ENCODE assay signal across 2 cellular contexts in the genomic region with DNA sequence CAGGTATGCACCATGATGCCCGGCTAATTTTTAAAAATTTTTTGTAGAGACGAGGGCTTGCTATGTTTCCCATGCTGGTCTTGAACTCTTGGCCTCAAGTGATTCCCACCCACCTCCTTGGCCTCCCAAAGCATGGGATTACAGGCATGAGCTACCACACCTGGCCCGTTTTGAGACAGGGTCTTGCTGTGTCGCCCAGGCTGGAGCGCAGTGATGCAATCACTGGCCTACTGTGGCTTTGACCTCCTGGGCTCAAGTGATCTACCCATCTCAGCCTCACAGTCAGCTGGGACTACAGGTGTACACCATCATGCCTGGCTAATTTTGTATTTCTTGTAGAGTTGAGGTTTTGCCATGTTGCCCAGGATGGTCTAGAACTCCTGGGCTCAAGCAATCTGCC.
A peak's percentile ranks its signal among the peaks of the same experiment; 100 is the strongest.
TF ChIP-seq lines count a peak whose summit lies in the region.

No MANE protein-coding gene starts in this region.

TF ChIP-seq in IMR-90, 13 proteins besides CTCF, POLR2A, EP300 and RAD21:
- no peak for TF ChIP-seq MAZ (IDR thresholded peaks at IDR 0.05; ENCODE audit: borderline replicate concordance, low read depth, low read length)
- TF ChIP-seq CEBPB (IDR thresholded peaks at IDR 0.05; ENCODE audit: low read depth, low read length), result 0 out of 2 replicates have a peak, but pooled peaks have one; percentile 19

TF ChIP-seq in K562, 482 proteins besides CTCF, POLR2A, EP300 and RAD21:
- TF ChIP-seq ZFPM2 (CRISPR knock-in tag; IDR thresholded peaks at IDR 0.05), result no peak
- no peak for TF ChIP-seq ZBTB7A (IDR thresholded peaks at IDR 0.05; ENCODE audit: borderline replicate concordance, control insufficient read depth, low read depth, low read length)
- no peak for TF ChIP-seq TAL1 (IDR thresholded peaks at IDR 0.05)
- TF ChIP-seq, protein P1, sequence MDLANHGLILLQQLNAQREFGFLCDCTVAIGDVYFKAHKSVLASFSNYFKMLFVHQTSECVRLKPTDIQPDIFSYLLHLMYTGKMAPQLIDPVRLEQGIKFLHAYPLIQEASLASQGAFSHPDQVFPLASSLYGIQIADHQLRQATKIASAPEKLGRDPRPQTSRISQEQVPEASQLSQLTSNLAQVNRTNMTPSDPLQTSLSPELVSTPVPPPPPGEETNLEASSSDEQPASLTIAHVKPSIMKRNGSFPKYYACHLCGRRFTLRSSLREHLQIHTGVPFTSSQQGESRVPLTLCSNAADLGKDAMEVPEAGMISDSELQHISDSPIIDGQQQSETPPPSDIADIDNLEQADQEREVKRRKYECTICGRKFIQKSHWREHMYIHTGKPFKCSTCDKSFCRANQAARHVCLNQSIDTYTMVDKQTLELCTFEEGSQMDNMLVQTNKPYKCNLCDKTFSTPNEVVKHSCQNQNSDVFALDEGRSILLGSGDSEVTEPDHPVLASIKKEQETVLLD (IDR thresholded peaks at IDR 0.05), result no peak
- TF ChIP-seq CEBPB (tag; IDR thresholded peaks at IDR 0.05), result peak; percentile 49; the same call in 1 of the 2 replicates
- TF ChIP-seq ZNF778 (CRISPR knock-in tag; IDR thresholded peaks at IDR 0.05), result no peak
- TF ChIP-seq, protein P2, sequence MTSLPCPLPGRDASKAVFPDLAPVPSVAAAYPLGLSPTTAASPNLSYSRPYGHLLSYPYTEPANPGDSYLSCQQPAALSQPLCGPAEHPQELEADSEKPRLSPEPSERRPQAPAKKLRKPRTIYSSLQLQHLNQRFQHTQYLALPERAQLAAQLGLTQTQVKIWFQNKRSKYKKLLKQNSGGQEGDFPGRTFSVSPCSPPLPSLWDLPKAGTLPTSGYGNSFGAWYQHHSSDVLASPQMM (CRISPR knock-in tag; IDR thresholded peaks at IDR 0.05), result no peak
- no peak for TF ChIP-seq TARDBP (IDR thresholded peaks at IDR 0.05)
- TF ChIP-seq CREBBP (IDR thresholded peaks at IDR 0.05; ENCODE audit: low read depth, low read length), result no peak
- TF ChIP-seq, protein P3, sequence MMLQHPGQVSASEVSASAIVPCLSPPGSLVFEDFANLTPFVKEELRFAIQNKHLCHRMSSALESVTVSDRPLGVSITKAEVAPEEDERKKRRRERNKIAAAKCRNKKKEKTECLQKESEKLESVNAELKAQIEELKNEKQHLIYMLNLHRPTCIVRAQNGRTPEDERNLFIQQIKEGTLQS (IDR thresholded peaks at IDR 0.05), result peak; percentile 36
- TF ChIP-seq, protein P3 (CRISPR knock-in tag; conservative IDR thresholded peaks at IDR 0.05), result no peak
- no peak for TF ChIP-seq SAFB (IDR thresholded peaks at IDR 0.05; ENCODE audit: borderline replicate concordance, low read depth, low read length)
- TF ChIP-seq ZNF830 (CRISPR knock-in tag; IDR thresholded peaks at IDR 0.05), result no peak
- TF ChIP-seq TEAD2 (tag; IDR thresholded peaks at IDR 0.05), result no peak
- no peak for TF ChIP-seq MTF1 (CRISPR knock-in tag; IDR thresholded peaks at IDR 0.05; ENCODE audit: borderline replicate concordance)
- no peak for TF ChIP-seq SPI1 (IDR thresholded peaks at IDR 0.05; ENCODE audit: borderline replicate concordance, low read depth, low read length)
- TF ChIP-seq, protein P4, sequence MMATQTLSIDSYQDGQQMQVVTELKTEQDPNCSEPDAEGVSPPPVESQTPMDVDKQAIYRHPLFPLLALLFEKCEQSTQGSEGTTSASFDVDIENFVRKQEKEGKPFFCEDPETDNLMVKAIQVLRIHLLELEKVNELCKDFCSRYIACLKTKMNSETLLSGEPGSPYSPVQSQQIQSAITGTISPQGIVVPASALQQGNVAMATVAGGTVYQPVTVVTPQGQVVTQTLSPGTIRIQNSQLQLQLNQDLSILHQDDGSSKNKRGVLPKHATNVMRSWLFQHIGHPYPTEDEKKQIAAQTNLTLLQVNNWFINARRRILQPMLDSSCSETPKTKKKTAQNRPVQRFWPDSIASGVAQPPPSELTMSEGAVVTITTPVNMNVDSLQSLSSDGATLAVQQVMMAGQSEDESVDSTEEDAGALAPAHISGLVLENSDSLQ (IDR thresholded peaks at IDR 0.05), result no peak
- no peak for TF ChIP-seq BCL6 (CRISPR knock-in tag; IDR thresholded peaks at IDR 0.05)
- TF ChIP-seq, protein P5, sequence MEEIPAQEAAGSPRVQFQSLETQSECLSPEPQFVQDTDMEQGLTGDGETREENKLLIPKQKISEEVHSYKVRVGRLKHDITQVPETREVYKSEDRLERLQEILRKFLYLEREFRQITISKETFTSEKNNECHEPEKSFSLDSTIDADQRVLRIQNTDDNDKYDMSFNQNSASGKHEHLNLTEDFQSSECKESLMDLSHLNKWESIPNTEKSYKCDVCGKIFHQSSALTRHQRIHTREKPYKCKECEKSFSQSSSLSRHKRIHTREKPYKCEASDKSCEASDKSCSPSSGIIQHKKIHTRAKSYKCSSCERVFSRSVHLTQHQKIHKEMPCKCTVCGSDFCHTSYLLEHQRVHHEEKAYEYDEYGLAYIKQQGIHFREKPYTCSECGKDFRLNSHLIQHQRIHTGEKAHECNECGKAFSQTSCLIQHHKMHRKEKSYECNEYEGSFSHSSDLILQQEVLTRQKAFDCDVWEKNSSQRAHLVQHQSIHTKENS (CRISPR knock-in tag; IDR thresholded peaks at IDR 0.05), result no peak
- TF ChIP-seq ARHGAP35 (IDR thresholded peaks at IDR 0.05; ENCODE audit: partially characterized antibody), result no peak
- no peak for TF ChIP-seq RBM14 (IDR thresholded peaks at IDR 0.05; ENCODE audit: borderline replicate concordance, insufficient read depth, low read depth, low read length)
- TF ChIP-seq, protein P6, sequence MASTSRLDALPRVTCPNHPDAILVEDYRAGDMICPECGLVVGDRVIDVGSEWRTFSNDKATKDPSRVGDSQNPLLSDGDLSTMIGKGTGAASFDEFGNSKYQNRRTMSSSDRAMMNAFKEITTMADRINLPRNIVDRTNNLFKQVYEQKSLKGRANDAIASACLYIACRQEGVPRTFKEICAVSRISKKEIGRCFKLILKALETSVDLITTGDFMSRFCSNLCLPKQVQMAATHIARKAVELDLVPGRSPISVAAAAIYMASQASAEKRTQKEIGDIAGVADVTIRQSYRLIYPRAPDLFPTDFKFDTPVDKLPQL (IDR thresholded peaks at IDR 0.05; ENCODE audit: extremely low read depth, insufficient read length), result no peak
- TF ChIP-seq, protein P7, sequence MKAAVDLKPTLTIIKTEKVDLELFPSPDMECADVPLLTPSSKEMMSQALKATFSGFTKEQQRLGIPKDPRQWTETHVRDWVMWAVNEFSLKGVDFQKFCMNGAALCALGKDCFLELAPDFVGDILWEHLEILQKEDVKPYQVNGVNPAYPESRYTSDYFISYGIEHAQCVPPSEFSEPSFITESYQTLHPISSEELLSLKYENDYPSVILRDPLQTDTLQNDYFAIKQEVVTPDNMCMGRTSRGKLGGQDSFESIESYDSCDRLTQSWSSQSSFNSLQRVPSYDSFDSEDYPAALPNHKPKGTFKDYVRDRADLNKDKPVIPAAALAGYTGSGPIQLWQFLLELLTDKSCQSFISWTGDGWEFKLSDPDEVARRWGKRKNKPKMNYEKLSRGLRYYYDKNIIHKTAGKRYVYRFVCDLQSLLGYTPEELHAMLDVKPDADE (conservative IDR thresholded peaks at IDR 0.05; ENCODE audit: control insufficient read depth, low read depth, low read length), result no peak
- TF ChIP-seq HEY1 (CRISPR knock-in tag; IDR thresholded peaks at IDR 0.05; ENCODE audit: borderline replicate concordance), result no peak
- peak; percentile 45; the same call in 1 of the 2 replicates for TF ChIP-seq CEBPG (CRISPR knock-in tag; IDR thresholded peaks at IDR 0.05)
- no peak for TF ChIP-seq CEBPG (tag; conservative IDR thresholded peaks at IDR 0.05 in 1 of 2, IDR thresholded peaks at IDR 0.05 in 1 of 2)
- TF ChIP-seq, protein P8, sequence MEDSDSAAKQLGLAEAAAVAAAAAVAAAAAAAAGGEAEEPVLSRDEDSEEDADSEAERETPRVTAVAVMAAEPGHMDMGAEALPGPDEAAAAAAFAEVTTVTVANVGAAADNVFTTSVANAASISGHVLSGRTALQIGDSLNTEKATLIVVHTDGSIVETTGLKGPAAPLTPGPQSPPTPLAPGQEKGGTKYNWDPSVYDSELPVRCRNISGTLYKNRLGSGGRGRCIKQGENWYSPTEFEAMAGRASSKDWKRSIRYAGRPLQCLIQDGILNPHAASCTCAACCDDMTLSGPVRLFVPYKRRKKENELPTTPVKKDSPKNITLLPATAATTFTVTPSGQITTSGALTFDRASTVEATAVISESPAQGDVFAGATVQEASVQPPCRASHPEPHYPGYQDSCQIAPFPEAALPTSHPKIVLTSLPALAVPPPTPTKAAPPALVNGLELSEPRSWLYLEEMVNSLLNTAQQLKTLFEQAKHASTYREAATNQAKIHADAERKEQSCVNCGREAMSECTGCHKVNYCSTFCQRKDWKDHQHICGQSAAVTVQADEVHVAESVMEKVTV (CRISPR knock-in tag; IDR thresholded peaks at IDR 0.05), result no peak
- no peak for TF ChIP-seq SMARCC2 (IDR thresholded peaks at IDR 0.05; ENCODE audit: low read depth)
